ENCODE assay signal across 9 cellular contexts in genomic region chr15:94991718-94992117, GRCh38.
"Had no signal": no experiment of that assay in that cellular context is flagged by ENCODE, and none has a peak within 500 bp of the region (broad histone marks: within the 10 kb centered on the region; RNA-seq: fewer than 3 reads in every experiment).

No MANE protein-coding gene starts in this region.

- H3K36me3 ChIP-seq: HAP-1 had no signal

- ATAC-seq: GM23338, HCT116 had no signal

- H3K27ac ChIP-seq: GM23248 had no signal

- DNase-seq: GM23248, GOT3, H7, H9, HCEC 1CT, HFFc6 had no signal

- H3K4me1 ChIP-seq: HAP-1 had no signal

- H3K4me3 ChIP-seq: GM23248, GM23338, HAP-1 had no signal

- H3K9me3 ChIP-seq: HAP-1 had no signal
